Comparison of ENCODE assay signal across 1 cellular context in the genomic region with DNA sequence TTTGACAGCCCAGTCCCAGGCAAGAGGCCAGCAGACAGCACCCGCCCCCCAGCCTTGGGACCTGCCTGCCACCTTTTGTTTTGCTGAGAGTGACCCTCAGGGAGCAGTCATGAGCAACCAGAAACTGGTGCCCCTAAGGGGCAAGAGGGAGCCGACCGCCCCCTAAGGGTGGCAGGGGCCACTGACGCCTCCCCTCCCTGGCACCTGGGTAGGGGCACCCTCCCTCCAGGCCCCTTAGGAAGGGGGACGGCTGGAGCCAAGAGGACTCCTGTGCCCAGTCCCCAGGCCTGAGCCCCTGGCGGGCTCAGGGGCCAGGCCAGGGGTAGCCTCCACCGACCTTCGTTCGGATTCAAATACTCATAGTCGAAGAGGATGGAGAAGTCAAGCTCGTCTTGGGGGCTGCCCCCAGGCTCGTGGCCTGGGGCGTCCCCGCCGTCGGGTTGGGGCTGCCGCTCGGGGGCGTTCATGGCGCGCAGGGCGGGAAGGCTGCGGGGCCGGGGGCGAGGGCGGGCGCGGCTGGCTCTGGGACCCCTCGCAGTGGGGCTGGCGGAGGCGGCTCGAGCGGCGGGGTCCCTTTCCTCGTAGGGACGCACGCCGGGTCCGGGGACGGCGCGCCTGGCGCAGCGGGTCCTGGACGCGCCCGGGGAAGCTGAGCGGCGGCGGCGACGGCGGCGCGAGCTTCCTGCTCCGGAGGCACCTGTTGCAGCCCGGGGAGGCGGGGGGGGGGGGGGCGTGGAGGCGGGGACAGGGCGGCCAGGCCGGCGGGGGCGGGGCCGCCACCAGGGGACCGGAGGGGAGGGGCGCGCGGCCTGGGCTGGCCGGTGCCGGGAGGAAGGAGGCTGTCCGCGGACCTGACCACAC.
TF ChIP-seq lines count a peak whose summit lies in the region.

A gene (minus strand): TSS at position 687 of the 861 bp plus-strand sequence. CDS start 220 bp downstream, at position 467.

TF ChIP-seq in HepG2, 621 proteins besides CTCF, POLR2A, EP300 and RAD21 (continued from another document and continues in another):
- TF ChIP-seq, protein P1, sequence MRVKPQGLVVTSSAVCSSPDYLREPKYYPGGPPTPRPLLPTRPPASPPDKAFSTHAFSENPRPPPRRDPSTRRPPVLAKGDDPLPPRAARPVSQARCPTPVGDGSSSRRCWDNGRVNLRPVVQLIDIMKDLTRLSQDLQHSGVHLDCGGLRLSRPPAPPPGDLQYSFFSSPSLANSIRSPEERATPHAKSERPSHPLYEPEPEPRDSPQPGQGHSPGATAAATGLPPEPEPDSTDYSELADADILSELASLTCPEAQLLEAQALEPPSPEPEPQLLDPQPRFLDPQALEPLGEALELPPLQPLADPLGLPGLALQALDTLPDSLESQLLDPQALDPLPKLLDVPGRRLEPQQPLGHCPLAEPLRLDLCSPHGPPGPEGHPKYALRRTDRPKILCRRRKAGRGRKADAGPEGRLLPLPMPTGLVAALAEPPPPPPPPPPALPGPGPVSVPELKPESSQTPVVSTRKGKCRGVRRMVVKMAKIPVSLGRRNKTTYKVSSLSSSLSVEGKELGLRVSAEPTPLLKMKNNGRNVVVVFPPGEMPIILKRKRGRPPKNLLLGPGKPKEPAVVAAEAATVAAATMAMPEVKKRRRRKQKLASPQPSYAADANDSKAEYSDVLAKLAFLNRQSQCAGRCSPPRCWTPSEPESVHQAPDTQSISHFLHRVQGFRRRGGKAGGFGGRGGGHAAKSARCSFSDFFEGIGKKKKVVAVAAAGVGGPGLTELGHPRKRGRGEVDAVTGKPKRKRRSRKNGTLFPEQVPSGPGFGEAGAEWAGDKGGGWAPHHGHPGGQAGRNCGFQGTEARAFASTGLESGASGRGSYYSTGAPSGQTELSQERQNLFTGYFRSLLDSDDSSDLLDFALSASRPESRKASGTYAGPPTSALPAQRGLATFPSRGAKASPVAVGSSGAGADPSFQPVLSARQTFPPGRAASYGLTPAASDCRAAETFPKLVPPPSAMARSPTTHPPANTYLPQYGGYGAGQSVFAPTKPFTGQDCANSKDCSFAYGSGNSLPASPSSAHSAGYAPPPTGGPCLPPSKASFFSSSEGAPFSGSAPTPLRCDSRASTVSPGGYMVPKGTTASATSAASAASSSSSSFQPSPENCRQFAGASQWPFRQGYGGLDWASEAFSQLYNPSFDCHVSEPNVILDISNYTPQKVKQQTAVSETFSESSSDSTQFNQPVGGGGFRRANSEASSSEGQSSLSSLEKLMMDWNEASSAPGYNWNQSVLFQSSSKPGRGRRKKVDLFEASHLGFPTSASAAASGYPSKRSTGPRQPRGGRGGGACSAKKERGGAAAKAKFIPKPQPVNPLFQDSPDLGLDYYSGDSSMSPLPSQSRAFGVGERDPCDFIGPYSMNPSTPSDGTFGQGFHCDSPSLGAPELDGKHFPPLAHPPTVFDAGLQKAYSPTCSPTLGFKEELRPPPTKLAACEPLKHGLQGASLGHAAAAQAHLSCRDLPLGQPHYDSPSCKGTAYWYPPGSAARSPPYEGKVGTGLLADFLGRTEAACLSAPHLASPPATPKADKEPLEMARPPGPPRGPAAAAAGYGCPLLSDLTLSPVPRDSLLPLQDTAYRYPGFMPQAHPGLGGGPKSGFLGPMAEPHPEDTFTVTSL (CRISPR knock-in tag; IDR thresholded peaks at IDR 0.05; ENCODE audit: borderline replicate concordance) = no peak
- TF ChIP-seq, protein P2, sequence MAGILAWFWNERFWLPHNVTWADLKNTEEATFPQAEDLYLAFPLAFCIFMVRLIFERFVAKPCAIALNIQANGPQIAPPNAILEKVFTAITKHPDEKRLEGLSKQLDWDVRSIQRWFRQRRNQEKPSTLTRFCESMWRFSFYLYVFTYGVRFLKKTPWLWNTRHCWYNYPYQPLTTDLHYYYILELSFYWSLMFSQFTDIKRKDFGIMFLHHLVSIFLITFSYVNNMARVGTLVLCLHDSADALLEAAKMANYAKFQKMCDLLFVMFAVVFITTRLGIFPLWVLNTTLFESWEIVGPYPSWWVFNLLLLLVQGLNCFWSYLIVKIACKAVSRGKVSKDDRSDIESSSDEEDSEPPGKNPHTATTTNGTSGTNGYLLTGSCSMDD (CRISPR knock-in tag; IDR thresholded peaks at IDR 0.05) = no peak
- TF ChIP-seq, protein P3, sequence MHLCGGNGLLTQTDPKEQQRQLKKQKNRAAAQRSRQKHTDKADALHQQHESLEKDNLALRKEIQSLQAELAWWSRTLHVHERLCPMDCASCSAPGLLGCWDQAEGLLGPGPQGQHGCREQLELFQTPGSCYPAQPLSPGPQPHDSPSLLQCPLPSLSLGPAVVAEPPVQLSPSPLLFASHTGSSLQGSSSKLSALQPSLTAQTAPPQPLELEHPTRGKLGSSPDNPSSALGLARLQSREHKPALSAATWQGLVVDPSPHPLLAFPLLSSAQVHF (CRISPR knock-in tag; IDR thresholded peaks at IDR 0.05) = no peak
- TF ChIP-seq, protein P4, sequence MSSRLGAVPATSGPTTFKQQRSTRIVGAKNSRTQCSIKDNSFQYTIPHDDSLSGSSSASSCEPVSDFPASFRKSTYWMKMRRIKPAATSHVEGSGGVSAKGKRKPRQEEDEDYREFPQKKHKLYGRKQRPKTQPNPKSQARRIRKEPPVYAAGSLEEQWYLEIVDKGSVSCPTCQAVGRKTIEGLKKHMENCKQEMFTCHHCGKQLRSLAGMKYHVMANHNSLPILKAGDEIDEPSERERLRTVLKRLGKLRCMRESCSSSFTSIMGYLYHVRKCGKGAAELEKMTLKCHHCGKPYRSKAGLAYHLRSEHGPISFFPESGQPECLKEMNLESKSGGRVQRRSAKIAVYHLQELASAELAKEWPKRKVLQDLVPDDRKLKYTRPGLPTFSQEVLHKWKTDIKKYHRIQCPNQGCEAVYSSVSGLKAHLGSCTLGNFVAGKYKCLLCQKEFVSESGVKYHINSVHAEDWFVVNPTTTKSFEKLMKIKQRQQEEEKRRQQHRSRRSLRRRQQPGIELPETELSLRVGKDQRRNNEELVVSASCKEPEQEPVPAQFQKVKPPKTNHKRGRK (CRISPR knock-in tag; IDR thresholded peaks at IDR 0.05) = 0 out of 2 replicates have a peak, but pooled peaks have one; percentile 26
- no peak for TF ChIP-seq ZBTB1 (CRISPR knock-in tag; IDR thresholded peaks at IDR 0.05; ENCODE audit: borderline replicate concordance)
- no peak for TF ChIP-seq ZNF766 (CRISPR knock-in tag; IDR thresholded peaks at IDR 0.05; ENCODE audit: borderline replicate concordance)
- no peak for TF ChIP-seq NFKB2 (CRISPR knock-in tag; IDR thresholded peaks at IDR 0.05; ENCODE audit: borderline replicate concordance)
- TF ChIP-seq GABPB1 (CRISPR knock-in tag; IDR thresholded peaks at IDR 0.05) = no peak; the same call in 1 of the 2 replicates
- TF ChIP-seq MAZ (IDR thresholded peaks at IDR 0.05; ENCODE audit: borderline replicate concordance, low read depth, low read length) = peak; percentile 33; the same call in 1 of the 2 replicates
- peak; percentile 73 for TF ChIP-seq MAZ (CRISPR knock-in tag; IDR thresholded peaks at IDR 0.05; ENCODE audit: low read depth)
- peak; percentile 7; the same call in 1 of the 2 replicates for TF ChIP-seq HNF4G (IDR thresholded peaks at IDR 0.05; ENCODE audit: borderline replicate concordance, low read depth, low read length)
- TF ChIP-seq HNF4G (CRISPR knock-in tag; IDR thresholded peaks at IDR 0.05; ENCODE audit: borderline replicate concordance, low read depth) = no peak
- TF ChIP-seq PAWR (CRISPR knock-in tag; IDR thresholded peaks at IDR 0.05; ENCODE audit: borderline replicate concordance) = no peak
- no peak for TF ChIP-seq ZNF160 (CRISPR knock-in tag; IDR thresholded peaks at IDR 0.05)
- no peak for TF ChIP-seq ZNF562 (CRISPR knock-in tag; IDR thresholded peaks at IDR 0.05; ENCODE audit: borderline replicate concordance)
- TF ChIP-seq BORCS8-MEF2B (CRISPR knock-in tag; IDR thresholded peaks at IDR 0.05) = no peak
- TF ChIP-seq, protein P5, sequence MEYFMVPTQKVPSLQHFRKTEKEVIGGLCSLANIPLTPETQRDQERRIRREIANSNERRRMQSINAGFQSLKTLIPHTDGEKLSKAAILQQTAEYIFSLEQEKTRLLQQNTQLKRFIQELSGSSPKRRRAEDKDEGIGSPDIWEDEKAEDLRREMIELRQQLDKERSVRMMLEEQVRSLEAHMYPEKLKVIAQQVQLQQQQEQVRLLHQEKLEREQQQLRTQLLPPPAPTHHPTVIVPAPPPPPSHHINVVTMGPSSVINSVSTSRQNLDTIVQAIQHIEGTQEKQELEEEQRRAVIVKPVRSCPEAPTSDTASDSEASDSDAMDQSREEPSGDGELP (IDR thresholded peaks at IDR 0.05; ENCODE audit: borderline replicate concordance, low read depth) = no peak
- no peak for TF ChIP-seq TOE1 (CRISPR knock-in tag; IDR thresholded peaks at IDR 0.05)
- TF ChIP-seq, protein P6, sequence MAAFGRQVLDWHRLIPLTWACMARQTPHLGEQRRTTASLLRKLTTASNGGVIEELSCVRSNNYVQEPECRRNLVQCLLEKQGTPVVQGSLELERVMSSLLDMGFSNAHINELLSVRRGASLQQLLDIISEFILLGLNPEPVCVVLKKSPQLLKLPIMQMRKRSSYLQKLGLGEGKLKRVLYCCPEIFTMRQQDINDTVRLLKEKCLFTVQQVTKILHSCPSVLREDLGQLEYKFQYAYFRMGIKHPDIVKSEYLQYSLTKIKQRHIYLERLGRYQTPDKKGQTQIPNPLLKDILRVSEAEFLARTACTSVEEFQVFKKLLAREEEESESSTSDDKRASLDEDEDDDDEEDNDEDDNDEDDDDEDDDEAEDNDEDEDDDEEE (CRISPR knock-in tag; IDR thresholded peaks at IDR 0.05) = no peak
- no peak; the same call in 1 of the 2 replicates for TF ChIP-seq NR2F6 (IDR thresholded peaks at IDR 0.05)
- peak; percentile 42; the same call in 1 of the 2 replicates for TF ChIP-seq NR2F6 (CRISPR knock-in tag; IDR thresholded peaks at IDR 0.05)
- TF ChIP-seq PAX8 (CRISPR knock-in tag; IDR thresholded peaks at IDR 0.05; ENCODE audit: borderline replicate concordance) = no peak; the same call in 1 of the 2 replicates
- TF ChIP-seq, protein P7, sequence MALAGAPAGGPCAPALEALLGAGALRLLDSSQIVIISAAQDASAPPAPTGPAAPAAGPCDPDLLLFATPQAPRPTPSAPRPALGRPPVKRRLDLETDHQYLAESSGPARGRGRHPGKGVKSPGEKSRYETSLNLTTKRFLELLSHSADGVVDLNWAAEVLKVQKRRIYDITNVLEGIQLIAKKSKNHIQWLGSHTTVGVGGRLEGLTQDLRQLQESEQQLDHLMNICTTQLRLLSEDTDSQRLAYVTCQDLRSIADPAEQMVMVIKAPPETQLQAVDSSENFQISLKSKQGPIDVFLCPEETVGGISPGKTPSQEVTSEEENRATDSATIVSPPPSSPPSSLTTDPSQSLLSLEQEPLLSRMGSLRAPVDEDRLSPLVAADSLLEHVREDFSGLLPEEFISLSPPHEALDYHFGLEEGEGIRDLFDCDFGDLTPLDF (CRISPR knock-in tag; IDR thresholded peaks at IDR 0.05) = no peak
- TF ChIP-seq REPIN1 (CRISPR knock-in tag; IDR thresholded peaks at IDR 0.05; ENCODE audit: borderline replicate concordance, low read depth) = no peak
- 0 out of 2 replicates have a peak, but pooled peaks have one; percentile 33 for TF ChIP-seq MTA3 (CRISPR knock-in tag; IDR thresholded peaks at IDR 0.05)
- no peak for TF ChIP-seq SP2 (CRISPR knock-in tag; IDR thresholded peaks at IDR 0.05)
- TF ChIP-seq BRD4 (CRISPR knock-in tag; IDR thresholded peaks at IDR 0.05) = 0 out of 2 replicates have a peak, but pooled peaks have one; percentile 5
- TF ChIP-seq ZNF605 (CRISPR knock-in tag; IDR thresholded peaks at IDR 0.05) = no peak
- TF ChIP-seq TP53 (CRISPR knock-in tag; conservative IDR thresholded peaks at IDR 0.05) = no peak
- TF ChIP-seq NFYC (CRISPR knock-in tag; IDR thresholded peaks at IDR 0.05) = no peak
- no peak for TF ChIP-seq ATAD3A (CRISPR knock-in tag; IDR thresholded peaks at IDR 0.05)
- TF ChIP-seq ZNF567 (CRISPR knock-in tag; IDR thresholded peaks at IDR 0.05; ENCODE audit: borderline replicate concordance) = peak; percentile 82; the same call in 1 of the 2 replicates
- no peak for TF ChIP-seq MXD4 (CRISPR knock-in tag; IDR thresholded peaks at IDR 0.05)
- TF ChIP-seq, protein P8, sequence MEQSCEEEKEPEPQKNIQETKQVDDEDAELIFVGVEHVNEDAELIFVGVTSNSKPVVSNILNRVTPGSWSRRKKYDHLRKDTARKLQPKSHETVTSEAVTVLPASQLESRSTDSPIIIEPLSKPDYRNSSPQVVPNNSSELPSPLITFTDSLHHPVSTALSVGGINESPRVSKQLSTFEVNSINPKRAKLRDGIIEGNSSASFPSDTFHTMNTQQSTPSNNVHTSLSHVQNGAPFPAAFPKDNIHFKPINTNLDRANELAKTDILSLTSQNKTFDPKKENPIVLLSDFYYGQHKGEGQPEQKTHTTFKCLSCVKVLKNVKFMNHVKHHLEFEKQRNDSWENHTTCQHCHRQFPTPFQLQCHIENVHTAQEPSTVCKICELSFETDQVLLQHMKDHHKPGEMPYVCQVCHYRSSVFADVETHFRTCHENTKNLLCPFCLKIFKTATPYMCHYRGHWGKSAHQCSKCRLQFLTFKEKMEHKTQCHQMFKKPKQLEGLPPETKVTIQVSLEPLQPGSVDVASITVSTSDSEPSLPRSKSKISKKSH (CRISPR knock-in tag; IDR thresholded peaks at IDR 0.05; ENCODE audit: borderline replicate concordance) = no peak
- TF ChIP-seq ZNF136 (CRISPR knock-in tag; IDR thresholded peaks at IDR 0.05; ENCODE audit: low read depth) = no peak
- TF ChIP-seq, protein P9, sequence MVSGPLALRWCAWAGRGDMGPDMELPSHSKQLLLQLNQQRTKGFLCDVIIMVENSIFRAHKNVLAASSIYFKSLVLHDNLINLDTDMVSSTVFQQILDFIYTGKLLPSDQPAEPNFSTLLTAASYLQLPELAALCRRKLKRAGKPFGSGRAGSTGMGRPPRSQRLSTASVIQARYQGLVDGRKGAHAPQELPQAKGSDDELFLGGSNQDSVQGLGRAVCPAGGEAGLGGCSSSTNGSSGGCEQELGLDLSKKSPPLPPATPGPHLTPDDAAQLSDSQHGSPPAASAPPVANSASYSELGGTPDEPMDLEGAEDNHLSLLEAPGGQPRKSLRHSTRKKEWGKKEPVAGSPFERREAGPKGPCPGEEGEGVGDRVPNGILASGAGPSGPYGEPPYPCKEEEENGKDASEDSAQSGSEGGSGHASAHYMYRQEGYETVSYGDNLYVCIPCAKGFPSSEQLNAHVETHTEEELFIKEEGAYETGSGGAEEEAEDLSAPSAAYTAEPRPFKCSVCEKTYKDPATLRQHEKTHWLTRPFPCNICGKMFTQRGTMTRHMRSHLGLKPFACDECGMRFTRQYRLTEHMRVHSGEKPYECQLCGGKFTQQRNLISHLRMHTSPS (CRISPR knock-in tag; IDR thresholded peaks at IDR 0.05; ENCODE audit: low read depth) = peak; percentile 94
- TF ChIP-seq, protein P10, sequence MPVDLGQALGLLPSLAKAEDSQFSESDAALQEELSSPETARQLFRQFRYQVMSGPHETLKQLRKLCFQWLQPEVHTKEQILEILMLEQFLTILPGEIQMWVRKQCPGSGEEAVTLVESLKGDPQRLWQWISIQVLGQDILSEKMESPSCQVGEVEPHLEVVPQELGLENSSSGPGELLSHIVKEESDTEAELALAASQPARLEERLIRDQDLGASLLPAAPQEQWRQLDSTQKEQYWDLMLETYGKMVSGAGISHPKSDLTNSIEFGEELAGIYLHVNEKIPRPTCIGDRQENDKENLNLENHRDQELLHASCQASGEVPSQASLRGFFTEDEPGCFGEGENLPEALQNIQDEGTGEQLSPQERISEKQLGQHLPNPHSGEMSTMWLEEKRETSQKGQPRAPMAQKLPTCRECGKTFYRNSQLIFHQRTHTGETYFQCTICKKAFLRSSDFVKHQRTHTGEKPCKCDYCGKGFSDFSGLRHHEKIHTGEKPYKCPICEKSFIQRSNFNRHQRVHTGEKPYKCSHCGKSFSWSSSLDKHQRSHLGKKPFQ (CRISPR knock-in tag; IDR thresholded peaks at IDR 0.05; ENCODE audit: insufficient replicate concordance) = no peak
- no peak for TF ChIP-seq ZNF232 (CRISPR knock-in tag; IDR thresholded peaks at IDR 0.05; ENCODE audit: borderline replicate concordance)
- TF ChIP-seq ZNF451 (CRISPR knock-in tag; IDR thresholded peaks at IDR 0.05) = no peak
- TF ChIP-seq MTF2 (CRISPR knock-in tag; IDR thresholded peaks at IDR 0.05; ENCODE audit: borderline replicate concordance) = 0 out of 2 replicates have a peak, but pooled peaks have one; percentile 44
- peak; percentile 40 for TF ChIP-seq AGO1 (IDR thresholded peaks at IDR 0.05; ENCODE audit: low read depth, low read length, poor library complexity, severe bottlenecking)
